28 cellular contexts compared by ENCODE assay signal in genomic region chr6:168268755-168269154, GRCh38. TPM values are rescaled to one million over a fixed set of nuclear protein-coding genes. Genes with fewer than 3 reads are reported as not detected.
"Had no signal": no experiment of that assay in that cellular context is flagged by ENCODE, and none has a peak within 500 bp of the region (broad histone marks: within the 10 kb centered on the region; RNA-seq: fewer than 3 reads in every experiment).

No MANE protein-coding gene starts in this region.

- H3K27me3 ChIP-seq: brain microvascular endothelial cell, MG63 had no signal

- FAIRE-seq: colon had no signal

- ATAC-seq: activated naive CD8-positive, alpha-beta T cell treated with anti-CD3 and anti-CD28 coated beads, Interleukin-2, amount 50 U/mL, for 24 hours; activated T-cell treated with anti-CD3 and anti-CD28 coated beads, Interleukin-2, amount 50 U/mL, for 4 hours had no signal

- H3K4me3 Mint-ChIP-seq: activated CD4-positive, alpha-beta memory T cell treated with anti-CD3 and anti-CD28 coated beads for 36 hours; activated naive CD4-positive, alpha-beta T cell treated with anti-CD3 and anti-CD28 coated beads, Interleukin-2, amount 10 ng/mL, durations not matched to agents 7 days and 5 days; activated naive CD8-positive, alpha-beta T cell; activated naive CD8-positive, alpha-beta T cell treated with anti-CD3 and anti-CD28 coated beads, Interleukin-2, amount 50 U/mL, for 24 hours; activated T-cell treated with anti-CD3 and anti-CD28 coated beads, Interleukin-2, amount 50 U/mL, for 4 hours; activated T-helper 1 cell treated with anti-CD3 and anti-CD28 coated beads, Interleukin-12 subunit alpha, Interleukin-12 subunit beta, Interleukin-2, Interleukin-4 antibody, amounts not matched to agents 30 ng/mL and 10 ng/mL and 1 ng/mL, durations not matched to agents 14 hours and 24 hours and 36 hours had no signal

- H3K9me3 Mint-ChIP-seq: activated CD4-positive, alpha-beta memory T cell treated with anti-CD3 and anti-CD28 coated beads for 36 hours; activated naive CD4-positive, alpha-beta T cell treated with anti-CD3 and anti-CD28 coated beads, Interleukin-2, amount 10 ng/mL, durations not matched to agents 7 days and 5 days; activated naive CD8-positive, alpha-beta T cell treated with anti-CD3 and anti-CD28 coated beads, Interleukin-2, amount 50 U/mL, for 24 hours; activated T-helper 1 cell treated with anti-CD3 and anti-CD28 coated beads, Interleukin-12 subunit alpha, Interleukin-12 subunit beta, Interleukin-2, Interleukin-4 antibody, amounts not matched to agents 30 ng/mL and 10 ng/mL and 1 ng/mL, durations not matched to agents 14 hours and 24 hours and 36 hours had no signal

- H3K9me3 ChIP-seq: MG63 had no signal

- DNase-seq: activated CD4-positive, alpha-beta memory T cell treated with anti-CD3 and anti-CD28 coated beads for 36 hours; activated CD4-positive, alpha-beta T cell treated with anti-CD3 and anti-CD28 coated beads, Interleukin-2, amount 50 U/mL, for 1 hour; activated CD8-positive, alpha-beta memory T cell treated with anti-CD3 and anti-CD28 coated beads, Interleukin-2, amount 50 U/mL, for 4 hours; activated effector memory CD4-positive, alpha-beta T cell treated with Interleukin-2 at 50 U/mL for 16 hours; activated naive CD4-positive, alpha-beta T cell treated with anti-CD3 and anti-CD28 coated beads, Interleukin-2, amount 10 ng/mL, durations not matched to agents 7 days and 5 days; activated naive CD8-positive, alpha-beta T cell treated with anti-CD3 and anti-CD28 coated beads, Interleukin-2, amount 50 U/mL, for 24 hours; activated T-cell treated with anti-CD3 and anti-CD28 coated beads for 4 hours; activated T-cell treated with anti-CD3 and anti-CD28 coated beads, Interleukin-2, amount 50 U/mL, for 4 hours; aorta; brain microvascular endothelial cell; central memory CD4-positive, alpha-beta T cell; Kasumi-1; MG63; NCI-H1092; NCI-H146; NCI-H187 treated with DMSO at 0.1 percent for 48 hours; NCI-H2081 treated with DMSO at 0.1 percent for 48 hours; NCI-H226; NCI-H446 treated with DMSO at 0.1 percent for 48 hours; NCI-H524; NCI-H748 treated with DMSO at 0.1 percent for 48 hours; NK-92 treated with Interleukin-12 subunit alpha and Interleukin-12 subunit beta, amount 100 ng/mL, for 24 hours; OCI-M1; Right ventricle myocardium superior; T1000 had no signal

- H3K27ac ChIP-seq: brain microvascular endothelial cell had no signal

- H3K36me3 ChIP-seq: brain microvascular endothelial cell, MG63 had no signal

- H3K36me3 Mint-ChIP-seq: activated CD4-positive, alpha-beta memory T cell treated with anti-CD3 and anti-CD28 coated beads for 36 hours; activated naive CD4-positive, alpha-beta T cell treated with anti-CD3 and anti-CD28 coated beads, Interleukin-2, amount 10 ng/mL, durations not matched to agents 7 days and 5 days; activated naive CD8-positive, alpha-beta T cell had no signal

- H3K4me3 ChIP-seq: MG63 had no signal

- H3K27ac Mint-ChIP-seq: activated CD4-positive, alpha-beta memory T cell treated with anti-CD3 and anti-CD28 coated beads for 36 hours; activated naive CD4-positive, alpha-beta T cell treated with anti-CD3 and anti-CD28 coated beads, Interleukin-2, amount 10 ng/mL, durations not matched to agents 7 days and 5 days; activated naive CD8-positive, alpha-beta T cell; activated naive CD8-positive, alpha-beta T cell treated with anti-CD3 and anti-CD28 coated beads, Interleukin-2, amount 50 U/mL, for 24 hours; activated T-helper 1 cell treated with anti-CD3 and anti-CD28 coated beads, Interleukin-12 subunit alpha, Interleukin-12 subunit beta, Interleukin-2, Interleukin-4 antibody, amounts not matched to agents 30 ng/mL and 10 ng/mL and 1 ng/mL, durations not matched to agents 14 hours and 24 hours and 36 hours had no signal

- H3K4me1 Mint-ChIP-seq: activated naive CD4-positive, alpha-beta T cell treated with anti-CD3 and anti-CD28 coated beads, Interleukin-2, amount 10 ng/mL, durations not matched to agents 7 days and 5 days; activated naive CD8-positive, alpha-beta T cell treated with anti-CD3 and anti-CD28 coated beads, Interleukin-2, amount 50 U/mL, for 24 hours had no signal

RNA-seq across cellular contexts. Expression of gene DACT2, which starts 50.8 kb away (rescaled TPM):
- total RNA-seq: activated CD4-positive, alpha-beta memory T cell treated with anti-CD3 and anti-CD28 coated beads for 36 hours; activated T-cell treated with anti-CD3 and anti-CD28 coated beads, Interleukin-2, amount 50 U/mL, for 4 hours had no signal
